In genomic region chr18:26133652-26134051, GRCh38 we compare ENCODE assay signal across 9 cellular contexts. TPM values are rescaled to one million over a fixed set of nuclear protein-coding genes. Genes with fewer than 3 reads are reported as not detected.
DNase-seq lines count a peak whose midpoint lies in the region; ATAC-seq and TF ChIP-seq lines count a peak whose summit lies in the region.
"Had no signal": no experiment of that assay in that cellular context is flagged by ENCODE, and none has a peak within 500 bp of the region (broad histone marks: within the 10 kb centered on the region; RNA-seq: fewer than 3 reads in every experiment).

Gene PSMA8 (plus strand): TSS chr18:26133869. CDS start chr18:26133966, 97 bp downstream.

- peak; percentile 62 for DNase-seq in activated CD4-positive, alpha-beta memory T cell treated with anti-CD3 and anti-CD28 coated beads, Interleukin-2, amount 10 ng/mL, durations not matched to agents 7 days and 5 days
- no peak for DNase-seq in fibroblast of the aortic adventitia (ENCODE audit: low read depth)
- peak; percentile 30 for DNase-seq in stimulated activated CD8-positive, alpha-beta memory T cell treated with anti-CD3 and anti-CD28 coated beads, Interleukin-12 subunit alpha, Interleukin-12 subunit beta, amount 100 ng/mL, for 4 hours (ENCODE audit: low read depth)
- no peak for DNase-seq in NCI-H345 treated with DMSO at 0.1 percent for 48 hours (lab: John Stamatoyannopoulos, UW; ENCODE audit: unreplicated experiment)
- DNase-seq in NCI-H2171 treated with DMSO at 0.1 percent for 48 hours (lab: John Stamatoyannopoulos, UW) = no peak
- DNase-seq in cortex of kidney (lab: John Stamatoyannopoulos, UW) = no peak
- DNase-seq in inferior parietal cortex (ENCODE audit: extremely low spot score) = no peak

- H3K4me1 Mint-ChIP-seq in activated CD4-positive, alpha-beta memory T cell treated with anti-CD3 and anti-CD28 coated beads, Interleukin-2, amount 10 ng/mL, durations not matched to agents 7 days and 5 days = no peaks in the 10 kb centered on the region

- TF ChIP-seq CTCF in fibroblast of the aortic adventitia (IDR thresholded peaks at IDR 0.05; ENCODE audit: insufficient read depth, low read length) = no peak

- peak within 1 kb of the TSS; percentile 50 for H3K27ac Mint-ChIP-seq in activated CD4-positive, alpha-beta memory T cell treated with anti-CD3 and anti-CD28 coated beads, Interleukin-2, amount 10 ng/mL, durations not matched to agents 7 days and 5 days

- peak; percentile 60 for ATAC-seq in GM21447 (IDR thresholded peaks at IDR 0.05; ENCODE audit: unreplicated experiment)

- H3K4me3 ChIP-seq in fibroblast of the aortic adventitia (ENCODE audit: low read depth, low read length) = peak within 1 kb of the TSS; percentile 42

- peak within 1 kb of the TSS; percentile 70 for H3K4me3 Mint-ChIP-seq in activated CD4-positive, alpha-beta memory T cell treated with anti-CD3 and anti-CD28 coated beads, Interleukin-2, amount 10 ng/mL, durations not matched to agents 7 days and 5 days

- no peaks in the 10 kb centered on the region for H3K9me3 Mint-ChIP-seq in activated CD4-positive, alpha-beta memory T cell treated with anti-CD3 and anti-CD28 coated beads, Interleukin-2, amount 10 ng/mL, durations not matched to agents 7 days and 5 days

- H3K36me3 Mint-ChIP-seq in activated CD4-positive, alpha-beta memory T cell treated with anti-CD3 and anti-CD28 coated beads, Interleukin-2, amount 10 ng/mL, durations not matched to agents 7 days and 5 days (ENCODE audit: low read depth) = no peaks in the 10 kb centered on the region

- no peaks in the 10 kb centered on the region for H3K27me3 Mint-ChIP-seq in activated CD4-positive, alpha-beta memory T cell treated with anti-CD3 and anti-CD28 coated beads, Interleukin-2, amount 10 ng/mL, durations not matched to agents 7 days and 5 days

- POLR2A ChIA-PET in activated CD4-positive, alpha-beta memory T cell treated with anti-CD3 and anti-CD28 coated beads, Interleukin-2, amount 10 ng/mL, durations not matched to agents 7 days and 5 days (lab: Charles Lee) = interaction anchor here (1.4 kb wide), 1 partner anchor 44 kb away, joined by 5 read pairs; no protein-coding TSS in a partner anchor

- CTCF ChIA-PET in activated CD4-positive, alpha-beta memory T cell treated with anti-CD3 and anti-CD28 coated beads, Interleukin-2, amount 10 ng/mL, durations not matched to agents 7 days and 5 days (lab: Charles Lee) = no interaction called here

RNA-seq across cellular contexts. Expression of gene PSMA8, which starts in this region (rescaled TPM):
- under 1 TPM; 0.60 to 0.83 TPM for total RNA-seq in activated CD4-positive, alpha-beta memory T cell treated with anti-CD3 and anti-CD28 coated beads, Interleukin-2, amount 10 ng/mL, durations not matched to agents 7 days and 5 days
- total RNA-seq in fibroblast of the aortic adventitia (ENCODE audit: low replicate concordance) = not detected in 2 replicates
- total RNA-seq: subcutaneous adipose tissue had no signal

Comparison
In these comparisons a context has a peak if more than half of its experiments do, and no peak if none do; other contexts are left out.
1. Peak in DNase-seq in activated CD4-positive, alpha-beta memory T cell treated with anti-CD3 and anti-CD28 coated beads, Interleukin-2, amount 10 ng/mL, durations not matched to agents 7 days and 5 days; RNA of the gene not detected or under 1 TPM.